8 cellular contexts compared by ENCODE assay signal in the genomic region with DNA sequence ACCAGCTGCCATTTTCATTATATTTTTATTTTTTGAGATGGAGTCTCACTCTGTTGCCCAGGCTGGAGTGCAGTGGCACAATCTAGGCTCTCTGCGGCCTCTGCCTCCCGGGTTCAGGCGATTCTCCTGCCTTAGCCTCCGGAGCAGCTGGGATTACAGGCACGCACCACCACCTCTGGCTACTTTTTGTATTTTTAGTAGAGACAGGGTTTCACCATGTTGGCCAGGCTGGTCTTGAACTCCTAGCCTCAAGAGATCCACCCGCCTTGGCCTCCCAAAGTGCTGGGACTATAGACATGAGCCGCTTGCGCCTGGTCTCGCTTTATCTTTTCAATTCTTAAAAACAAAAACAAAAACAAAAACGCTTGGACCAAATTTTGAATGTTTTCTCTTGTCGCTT. TPM values are rescaled to one million over a fixed set of nuclear protein-coding genes. Genes with fewer than 3 reads are reported as not detected.
A peak's percentile ranks its signal among the peaks of the same experiment; 100 is the strongest.
DNase-seq lines count a peak whose midpoint lies in the region; ATAC-seq and TF ChIP-seq lines count a peak whose summit lies in the region.
"Not testable (repeated sequence)": the region's sequence is repeated elsewhere in the genome, so short reads cannot be mapped to it uniquely, and the experiment has no call there.

No MANE protein-coding gene starts in this region.

- peaks cover 22% of the 10 kb centered on the region for H3K4me1 Mint-ChIP-seq in neural crest cell

- no CpG with 5 or more reads among the region's 11 CpGs for WGBS in trophoblast cell (ENCODE audit: extremely low coverage, insufficient coverage, insufficient read length)
- WGBS in spleen, 5 donors = 93 to 94% (median 94%) methylated on average over 11 of the region's 11 CpGs

- not testable (repeated sequence) for H3K27me3 ChIP-seq in A673 (replicated peaks; ENCODE audit: insufficient read depth, low read depth, low read length, poor library complexity); parathyroid adenoma (ENCODE audit: control insufficient read depth, insufficient read depth, low read length); trophoblast cell (ENCODE audit: insufficient read depth, low read length); spleen (replicated peaks in 1 of 7)

- not testable (repeated sequence) for H3K23ac ChIP-seq in trophoblast cell (ENCODE audit: low read length)

- H3K36me3 ChIP-seq in A673 (ENCODE audit: insufficient read depth, low read length, poor library complexity, severe bottlenecking); HEK293 (ENCODE audit: control insufficient read depth in 2 of 2, insufficient read depth in 1 of 2, low read length in 2 of 2); SK-N-MC (ENCODE audit: insufficient read depth, low read length); mucosa of descending colon (ENCODE audit: low read depth); trophoblast cell (ENCODE audit: control insufficient read depth in 1 of 2, insufficient read depth in 2 of 2, low read length in 2 of 2); spleen: not testable (repeated sequence)
- H3K36me3 ChIP-seq in parathyroid adenoma (ENCODE audit: control insufficient read depth, insufficient read depth, low read length) = peaks cover 12% of the 10 kb centered on the region

- H2BK12ac ChIP-seq in trophoblast cell (ENCODE audit: low read length) = not testable (repeated sequence)

- H2AK5ac ChIP-seq in trophoblast cell (ENCODE audit: low read length) = not testable (repeated sequence)

- not testable (repeated sequence) for H3K9me3 ChIP-seq in A673 (ENCODE audit: low read depth, low read length, poor library complexity, severe bottlenecking); HEK293 (ENCODE audit: control insufficient read depth, insufficient read depth, low read depth, low read length); SK-N-MC (ENCODE audit: low read depth, low read length); mucosa of descending colon; parathyroid adenoma (ENCODE audit: control insufficient read depth, low read length); trophoblast cell (ENCODE audit: insufficient read depth, low read depth, low read length); spleen

- POLR2A ChIA-PET in A673 (lab: Charles Lee; ENCODE audit: low non-redundant PET) = interaction anchor here (0.5 to 0.7 kb wide), 2 partner anchors 173 to 291 kb away, joined by 3 to 5 read pairs; no protein-coding TSS in a partner anchor
- POLR2A ChIA-PET in HEK293 (lab: Yijun Ruan, JAX) = interaction anchor here (1.8 kb wide), 1 partner anchor 277 kb away, joined by 4 read pairs; no protein-coding TSS in a partner anchor

- not testable (repeated sequence) for BruUV-seq in A673 (replicated peaks; lab: Mats Ljungman, UMichigan)

- not testable (repeated sequence) for H3K9ac ChIP-seq in SK-N-MC (ENCODE audit: insufficient read length); parathyroid adenoma; trophoblast cell (ENCODE audit: low read length)

- TF ChIP-seq CTCF in A673 (conservative IDR thresholded peaks at IDR 0.05; ENCODE audit: low read depth, low read length); HEK293 (tag by site-specific recombination; IDR thresholded peaks at IDR 0.05); mucosa of descending colon (IDR thresholded peaks at IDR 0.05); neural crest cell (conservative IDR thresholded peaks at IDR 0.05); parathyroid adenoma (IDR thresholded peaks at IDR 0.05); spleen (IDR thresholded peaks at IDR 0.05 in 8 of 11, conservative IDR thresholded peaks at IDR 0.05 in 3 of 11): not testable (repeated sequence)

- H3K36me3 Mint-ChIP-seq in neural crest cell (ENCODE audit: low read depth) = not testable (repeated sequence)

- H3K4me3 ChIP-seq in A673 (ENCODE audit: low read depth, low read length, poor library complexity, severe bottlenecking); HEK293 (ENCODE audit: low read depth, low read length); SK-N-MC; mucosa of descending colon; parathyroid adenoma (ENCODE audit: low read depth, low read length); trophoblast cell (ENCODE audit: low read depth, low read length); spleen: not testable (repeated sequence)

- H3K27ac ChIP-seq in A673 (ENCODE audit: low read depth, low read length, poor library complexity, severe bottlenecking) (peak overlapping the region; percentile 26), SK-N-MC (0 out of 2 replicates have a peak overlapping the region, but pooled peaks have one; percentile 20), parathyroid adenoma (peak overlapping the region; percentile 55)
- not testable (repeated sequence) for H3K27ac ChIP-seq in HEK293 (ENCODE audit: extremely low read depth, low read depth, low read length); trophoblast cell (ENCODE audit: low read depth, low read length); spleen

- H2AFZ ChIP-seq in parathyroid adenoma = peak overlapping the region; percentile 62
- H2AFZ ChIP-seq in trophoblast cell (ENCODE audit: insufficient read depth, low read length, poor library complexity) = not testable (repeated sequence)

- H3K4me1 ChIP-seq in A673 (ENCODE audit: insufficient read depth, low read length, poor library complexity, severe bottlenecking) (peaks cover 14% of the 10 kb centered on the region), parathyroid adenoma (peaks cover 12% of the 10 kb centered on the region), spleen (peaks cover 8 to 24% (median 13%) of the 10 kb centered on the region in 6 donors)
- not testable (repeated sequence) for H3K4me1 ChIP-seq in HEK293 (ENCODE audit: control insufficient read depth, insufficient read depth, low read length); mucosa of descending colon (ENCODE audit: low read depth); trophoblast cell (ENCODE audit: control insufficient read depth in 1 of 2, insufficient read depth in 2 of 2, low read length in 2 of 2)

- intact Hi-C loops in A673 (cut with micrococcal nuclease; ENCODE audit: unreplicated experiment) = loop anchor here (10.0 kb wide), 1 partner anchor 201 kb away; no protein-coding TSS in a partner anchor
- intact Hi-C loops in mucosa of descending colon (cut with DNase I, micrococcal nuclease) = loop anchor here in 1 of 2 donors (2.0 to 5.0 kb wide), 3 partner anchors 158 to 453 kb away; no protein-coding TSS in a partner anchor
- intact Hi-C loops in spleen (cut with DNase I; ENCODE audit: low total_unique reads) = loop anchor here (5.0 to 10.0 kb wide), 2 partner anchors 158 to 451 kb away; no protein-coding TSS in a partner anchor

- not testable (repeated sequence) for H3K79me1 ChIP-seq in trophoblast cell (ENCODE audit: low read length)

- peak overlapping the region; percentile 24 for H4K91ac ChIP-seq in trophoblast cell (ENCODE audit: low read depth, low read length)

- H4K12ac ChIP-seq in trophoblast cell (ENCODE audit: low read depth, low read length) = not testable (repeated sequence)

- not testable (repeated sequence) for TF ChIP-seq POLR2A in spleen (IDR thresholded peaks at IDR 0.05)

- not testable (repeated sequence) for H3K14ac ChIP-seq in trophoblast cell (ENCODE audit: low read length)

- not testable (repeated sequence) for H3K18ac ChIP-seq in trophoblast cell (ENCODE audit: low read length)

- H3K4me3 Mint-ChIP-seq in neural crest cell = peak overlapping the region; percentile 24

- not testable (repeated sequence) for H3K27ac Mint-ChIP-seq in neural crest cell (ENCODE audit: unreplicated experiment)

- not testable (repeated sequence) for H3K9me3 Mint-ChIP-seq in neural crest cell

- H3K4ac ChIP-seq in trophoblast cell (ENCODE audit: low read depth, low read length) = not testable (repeated sequence)

- H4K8ac ChIP-seq in trophoblast cell (ENCODE audit: low read depth, low read length) = not testable (repeated sequence)

- not testable (repeated sequence) for H3K4me2 ChIP-seq in parathyroid adenoma (ENCODE audit: low read length); trophoblast cell (ENCODE audit: low read length)

- CTCF ChIA-PET in A673 (lab: Charles Lee) = interaction anchor here (0.6 to 2.3 kb wide), 7 partner anchors 34 to 520 kb away, joined by 3 to 17 read pairs (median 4); no protein-coding TSS in a partner anchor
- CTCF ChIA-PET in HEK293 (lab: Yijun Ruan, JAX) = interaction anchor here (0.6 to 5.3 kb wide), 58 partner anchors 9 to 1120 kb away, joined by 3 to 98 read pairs (median 5); no protein-coding TSS in a partner anchor

- peaks cover 14% of the 10 kb centered on the region for H3K79me2 ChIP-seq in parathyroid adenoma
- H3K79me2 ChIP-seq in trophoblast cell (ENCODE audit: control insufficient read depth, insufficient read depth, low read length, poor library complexity) = not testable (repeated sequence)

- not testable (repeated sequence) for H3K27me3 Mint-ChIP-seq in neural crest cell (ENCODE audit: low read depth)

- ATAC-seq in mucosa of descending colon = not testable (repeated sequence)

- not testable (repeated sequence) for DNase-seq in A673 (ENCODE audit: low spot score); SK-N-MC (ENCODE audit: low read depth, low spot score); neural crest cell (ENCODE audit: low read depth, low spot score); trophoblast cell
- peak in 2 of 3 donors; percentile 28 to 41 for DNase-seq in mucosa of descending colon
- DNase-seq in spleen = peak; percentile 76

- not testable (repeated sequence) for H2BK120ac ChIP-seq in trophoblast cell (ENCODE audit: insufficient read depth, low read length, poor library complexity)

- H2BK5ac ChIP-seq in trophoblast cell (ENCODE audit: low read depth, low read length, poor library complexity) = not testable (repeated sequence)

TF ChIP-seq in HEK293, 187 proteins besides CTCF, POLR2A, EP300 and RAD21:
- 0 out of 2 replicates have a peak, but pooled peaks have one; percentile 60 for TF ChIP-seq ZNF121 (tag by site-specific recombination; IDR thresholded peaks at IDR 0.05)

RNA-seq across cellular contexts. Expression of gene ARRDC3, which starts 2.5 kb away (rescaled TPM):
- total RNA-seq in A673 (2021) (41.3 and 46.3 TPM in 2 replicates), mucosa of descending colon (10 to 100 TPM; 32.5 to 39.6 (median 38.0) TPM), neural crest cell (50.2 and 59.7 TPM in 2 replicates), spleen (100 to 1,000 TPM in 1 of 7 donors, 10 to 100 TPM in 6; 32.5 to 124 (median 52.8) TPM)
- polyA plus RNA-seq in trophoblast cell (2013) = 40.6 and 42.0 TPM in 2 replicates
- polyA plus RNA-seq in spleen = 10 to 100 TPM; 13.7 to 36.2 (median 15.5) TPM
